Comparison of ENCODE assay signal across 1 cellular context in the genomic region with DNA sequence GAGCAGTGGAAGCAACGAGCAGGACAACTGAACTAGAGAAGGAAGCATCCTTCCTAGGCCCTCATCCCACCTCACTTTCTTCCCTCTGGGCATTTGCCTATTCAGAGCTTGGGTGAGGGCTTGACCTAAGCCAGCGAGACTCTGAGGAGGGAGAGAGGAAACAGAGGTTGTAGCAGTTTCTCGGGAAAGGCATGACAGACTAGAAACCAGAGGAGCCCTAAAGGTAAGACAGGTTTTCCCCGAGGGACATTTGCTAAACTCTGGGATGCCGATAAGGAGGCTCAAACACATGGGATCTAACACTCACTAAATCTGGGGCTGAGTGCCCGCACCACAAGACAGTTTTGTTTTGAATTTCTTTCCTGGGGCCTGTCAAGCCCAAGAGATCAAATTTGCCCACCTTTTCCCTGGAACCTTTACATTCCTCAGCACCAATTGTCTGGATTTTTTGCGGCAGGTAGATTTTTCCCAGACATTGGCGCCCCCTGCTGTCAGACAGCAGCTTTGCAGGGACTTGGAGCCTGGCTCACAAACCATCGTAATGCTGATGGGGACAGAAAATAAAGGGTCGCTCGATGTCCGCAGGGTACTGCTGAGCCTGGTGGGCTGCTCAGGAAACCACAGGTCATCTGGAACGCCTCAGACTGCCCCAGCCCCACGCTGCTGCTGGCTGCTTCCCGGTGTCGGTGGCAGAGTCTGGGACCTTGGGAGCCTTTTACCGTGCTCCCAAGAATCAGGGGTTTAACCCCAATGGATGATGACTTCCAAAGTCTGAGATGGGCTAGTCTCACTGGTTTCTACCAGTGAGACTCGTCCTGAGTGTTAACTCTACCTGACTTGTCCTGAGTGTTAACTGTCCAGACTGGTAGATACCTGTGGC.
TF ChIP-seq lines count a peak whose summit lies in the region.

No MANE protein-coding gene starts in this region.

TF ChIP-seq in H1, 55 proteins besides CTCF, POLR2A, EP300 and RAD21:
- TF ChIP-seq SIRT6 (IDR thresholded peaks at IDR 0.05; ENCODE audit: low read length) (no peak), TEAD4 (IDR thresholded peaks at IDR 0.05; ENCODE audit: low read depth, low read length) (peak; percentile 40; the same call in 1 of the 2 replicates)
TF ChIP-seq in H1: peak in this region for 1.
